ENCODE assay signal across 21 cellular contexts in genomic region chr2:235651643-235652042, GRCh38.
DNase-seq lines count a peak whose midpoint lies in the region; ATAC-seq and TF ChIP-seq lines count a peak whose summit lies in the region.
"Had no signal": no experiment of that assay in that cellular context is flagged by ENCODE, and none has a peak within 500 bp of the region (broad histone marks: within the 10 kb centered on the region; RNA-seq: fewer than 3 reads in every experiment).

No MANE protein-coding gene starts in this region.

- DNase-seq in left ventricle myocardium inferior (no peak), Right ventricle myocardium inferior (ENCODE audit: missing footprints) (no peak), neural progenitor cell (ENCODE audit: low spot score) (no peak), glomerular visceral epithelial cell (ENCODE audit: extremely low spot score) (no peak)
- DNase-seq in activated T-cell treated with anti-CD3 and anti-CD28 coated beads, Interleukin-2, amount 50 U/mL, for 24 hours: no peak
- no peak for DNase-seq in naive thymus-derived CD8-positive, alpha-beta T cell
- DNase-seq: 8988T; C1 segment of cervical spinal cord; CD4-positive, CD25-positive, alpha-beta regulatory T cell; CD8-positive, alpha-beta memory T cell; COR-L47; DMS 273 treated with DMSO at 0.1 percent for 48 hours; DND-41; EL; GOT3; H7 had no signal

- H3K27ac ChIP-seq in left ventricle myocardium inferior (replicated peaks) (peak overlapping the region; percentile 25), neural progenitor cell (no peak overlapping the region)

- H3K36me3 Mint-ChIP-seq in brain (peaks cover 11% of the 10 kb centered on the region), neural progenitor cell (peaks cover 5% of the 10 kb centered on the region)
- H3K36me3 Mint-ChIP-seq in activated T-cell treated with anti-CD3 and anti-CD28 coated beads, Interleukin-2, amount 50 U/mL, for 24 hours (ENCODE audit: low read depth): no peaks in the 10 kb centered on the region
- H3K36me3 Mint-ChIP-seq in naive thymus-derived CD8-positive, alpha-beta T cell: no peaks in the 10 kb centered on the region
- H3K36me3 Mint-ChIP-seq: CD4-positive, CD25-positive, alpha-beta regulatory T cell; CD8-positive, alpha-beta memory T cell; IgD-negative memory B cell had no signal

- no peaks in the 10 kb centered on the region for H3K9me3 Mint-ChIP-seq in brain
- peaks cover 3% of the 10 kb centered on the region for H3K9me3 Mint-ChIP-seq in neural progenitor cell
- H3K9me3 Mint-ChIP-seq in activated T-cell treated with anti-CD3 and anti-CD28 coated beads, Interleukin-2, amount 50 U/mL, for 24 hours: no peaks in the 10 kb centered on the region
- peaks cover 0 to 2% (median 0%) of the 10 kb centered on the region in 9 donors for H3K9me3 Mint-ChIP-seq in naive thymus-derived CD8-positive, alpha-beta T cell

- H3K27ac Mint-ChIP-seq in brain (peak overlapping the region; percentile 17 to 90 (median 47)), neural progenitor cell (peak overlapping the region; percentile 36)
- H3K27ac Mint-ChIP-seq in activated T-cell treated with anti-CD3 and anti-CD28 coated beads, Interleukin-2, amount 50 U/mL, for 24 hours: no peak overlapping the region
- H3K27ac Mint-ChIP-seq in naive thymus-derived CD8-positive, alpha-beta T cell: no peak overlapping the region
- H3K27ac Mint-ChIP-seq: B cell; CD4-positive, CD25-positive, alpha-beta regulatory T cell; CD8-positive, alpha-beta memory T cell; IgD-negative memory B cell had no signal

- H4K20me1 ChIP-seq in neural progenitor cell (ENCODE audit: low read depth): peaks cover 16% of the 10 kb centered on the region

- POLR2A ChIA-PET in naive thymus-derived CD8-positive, alpha-beta T cell (lab: Charles Lee): no interaction called here

- no peak overlapping the region for H3K9ac ChIP-seq in neural progenitor cell

- H3K27me3 ChIP-seq in left ventricle myocardium inferior (ENCODE audit: low read depth) (no peaks in the 10 kb centered on the region), neural progenitor cell (no peaks in the 10 kb centered on the region)

- ATAC-seq in Right ventricle myocardium inferior: no peak
- no peak for ATAC-seq in naive thymus-derived CD8-positive, alpha-beta T cell
- ATAC-seq: HCT116, HepG2 had no signal

- H3K4me1 Mint-ChIP-seq in brain: peaks cover 68% of the 10 kb centered on the region
- H3K4me1 Mint-ChIP-seq in neural progenitor cell: peaks cover 36% of the 10 kb centered on the region
- H3K4me1 Mint-ChIP-seq in activated T-cell treated with anti-CD3 and anti-CD28 coated beads, Interleukin-2, amount 50 U/mL, for 24 hours (ENCODE audit: low read depth): no peaks in the 10 kb centered on the region
- peaks cover 0 to 2% (median under 1%) of the 10 kb centered on the region in 4 donors for H3K4me1 Mint-ChIP-seq in naive thymus-derived CD8-positive, alpha-beta T cell
- H3K4me1 Mint-ChIP-seq: B cell; CD4-positive, CD25-positive, alpha-beta regulatory T cell; IgD-negative memory B cell had no signal

- no peak overlapping the region for H3K4me3 ChIP-seq in left ventricle myocardium inferior
- H3K4me3 ChIP-seq in neural progenitor cell: no peak overlapping the region

- peaks cover 65% of the 10 kb centered on the region for H3K79me2 ChIP-seq in neural progenitor cell (ENCODE audit: low read depth)

- H3K4me3 Mint-ChIP-seq in brain: no peak overlapping the region
- H3K4me3 Mint-ChIP-seq in neural progenitor cell: no peak overlapping the region
- H3K4me3 Mint-ChIP-seq in activated T-cell treated with anti-CD3 and anti-CD28 coated beads, Interleukin-2, amount 50 U/mL, for 24 hours: no peak overlapping the region
- H3K4me3 Mint-ChIP-seq in naive thymus-derived CD8-positive, alpha-beta T cell: no peak overlapping the region
- H3K4me3 Mint-ChIP-seq: B cell; CD4-positive, CD25-positive, alpha-beta regulatory T cell; IgD-negative memory B cell had no signal

- no peaks in the 10 kb centered on the region for H3K27me3 Mint-ChIP-seq in brain
- peaks cover 4% of the 10 kb centered on the region for H3K27me3 Mint-ChIP-seq in neural progenitor cell (ENCODE audit: insufficient read depth, low read depth)
- peaks cover 23% of the 10 kb centered on the region for H3K27me3 Mint-ChIP-seq in activated T-cell treated with anti-CD3 and anti-CD28 coated beads, Interleukin-2, amount 50 U/mL, for 24 hours
- peaks cover 0 to 53% (median 16%) of the 10 kb centered on the region in 5 donors for H3K27me3 Mint-ChIP-seq in naive thymus-derived CD8-positive, alpha-beta T cell
- H3K27me3 Mint-ChIP-seq: IgD-negative memory B cell had no signal

- intact Hi-C loops in left ventricle myocardium inferior (cut with micrococcal nuclease) (no loop called here), Right ventricle myocardium inferior (cut with DNase I) (no loop called here)

- no peaks in the 10 kb centered on the region for H3F3A ChIP-seq in neural progenitor cell (ENCODE audit: low read depth)

- no peak overlapping the region for H3K4me2 ChIP-seq in neural progenitor cell

- H3K36me3 ChIP-seq in left ventricle myocardium inferior: no peaks in the 10 kb centered on the region
- H3K36me3 ChIP-seq in neural progenitor cell: no peaks in the 10 kb centered on the region

- H3K4me1 ChIP-seq in left ventricle myocardium inferior (peaks cover 41% of the 10 kb centered on the region), neural progenitor cell (no peaks in the 10 kb centered on the region)

- H3K9me3 ChIP-seq in left ventricle myocardium inferior (replicated peaks) (no peaks in the 10 kb centered on the region), neural progenitor cell (ENCODE audit: low read depth) (no peaks in the 10 kb centered on the region)

- no peak overlapping the region for H2AFZ ChIP-seq in neural progenitor cell (replicated peaks)

- no peak for TF ChIP-seq CTCF in left ventricle myocardium inferior (IDR thresholded peaks at IDR 0.05; ENCODE audit: borderline replicate concordance)
- no peak for TF ChIP-seq CTCF in brain (conservative IDR thresholded peaks at IDR 0.05)
- no peak for TF ChIP-seq CTCF in neural progenitor cell (IDR thresholded peaks at IDR 0.05)

Comparison
In these comparisons a context has a peak if more than half of its experiments do, and no peak if none do; other contexts are left out.
1. H3K27ac Mint-ChIP-seq: peak in brain (5 of 5) and neural progenitor cell (single experiment); none in activated T-cell treated with anti-CD3 and anti-CD28 coated beads, Interleukin-2, amount 50 U/mL, for 24 hours (single experiment) and naive thymus-derived CD8-positive, alpha-beta T cell (0 of 10).